9 cellular contexts compared by ENCODE assay signal in genomic region chr10:13712799-13713581, GRCh38.
DNase-seq lines count a peak whose midpoint lies in the region; ATAC-seq, FAIRE-seq and TF ChIP-seq lines count a peak whose summit lies in the region.
"Had no signal": no experiment of that assay in that cellular context is flagged by ENCODE, and none has a peak within 500 bp of the region (broad histone marks: within the 10 kb centered on the region; RNA-seq: fewer than 3 reads in every experiment).

No MANE protein-coding gene starts in this region.

- H3K27ac ChIP-seq in astrocyte (ENCODE audit: low read depth, low read length) = peak overlapping the region; percentile 91

- H3K27ac Mint-ChIP-seq in astrocyte (ENCODE audit: unreplicated experiment) = peak overlapping the region; percentile 91
- peak overlapping the region; percentile 36 for H3K27ac Mint-ChIP-seq in stimulated activated naive CD8-positive, alpha-beta T cell treated with anti-CD3 and anti-CD28 coated beads, Interleukin-15, Interleukin-2, amounts not matched to agents 100 ng/mL and 50 ng/mL, for 24 hours

- H3K4me3 Mint-ChIP-seq in astrocyte (ENCODE audit: unreplicated experiment) = no peak overlapping the region
- H3K4me3 Mint-ChIP-seq in stimulated activated naive CD8-positive, alpha-beta T cell treated with anti-CD3 and anti-CD28 coated beads, Interleukin-15, Interleukin-2, amounts not matched to agents 100 ng/mL and 50 ng/mL, for 24 hours = no peak overlapping the region

- H3K36me3 ChIP-seq in astrocyte (ENCODE audit: insufficient read depth, low read length) = no peaks in the 10 kb centered on the region

- H4K20me1 ChIP-seq in astrocyte (ENCODE audit: insufficient read depth, low read length) = no peaks in the 10 kb centered on the region

- in situ Hi-C loops in ACHN (cut with HindIII; ENCODE audit: low pct_ligation_motif_present, low pct_unique_long_range_greater_than_20kb, low sequenced_read_pairs) = no loop called here

- peaks cover 79% of the 10 kb centered on the region for H3K4me1 ChIP-seq in astrocyte (ENCODE audit: insufficient read depth, low read length)

- peak; percentile 89 for FAIRE-seq in GM12892 (lab: Jason Lieb, UNC)
- peak; percentile 98 for FAIRE-seq in astrocyte (lab: Jason Lieb, UNC)

- no peaks in the 10 kb centered on the region for H3K27me3 ChIP-seq in astrocyte (ENCODE audit: insufficient read depth, low read length)

- no peak for TF ChIP-seq CTCF in astrocyte (IDR thresholded peaks at IDR 0.05; ENCODE audit: insufficient read depth, low read depth, low read length)

- H2AFZ ChIP-seq in astrocyte (ENCODE audit: low read depth, low read length) = no peak overlapping the region

- peak overlapping the region; percentile 74 for H3K9ac ChIP-seq in astrocyte (ENCODE audit: low read length)

- peak overlapping the region; percentile 70 for H3K4me2 ChIP-seq in astrocyte (ENCODE audit: low read length)

- peak; percentile 75 for ATAC-seq in HG02588 (IDR thresholded peaks at IDR 0.05; ENCODE audit: unreplicated experiment)

- no peaks in the 10 kb centered on the region for H3K27me3 Mint-ChIP-seq in astrocyte (ENCODE audit: low read depth, unreplicated experiment)
- H3K27me3 Mint-ChIP-seq in stimulated activated naive CD8-positive, alpha-beta T cell treated with anti-CD3 and anti-CD28 coated beads, Interleukin-15, Interleukin-2, amounts not matched to agents 100 ng/mL and 50 ng/mL, for 24 hours = peaks cover 8% of the 10 kb centered on the region

- peak; percentile 94 for DNase-seq in ACHN
- DNase-seq in GM12892 (ENCODE audit: insufficient read length) = peak; percentile 52
- peak; percentile 97 for DNase-seq in MV-4-11 (lab: John Stamatoyannopoulos, UW)
- DNase-seq in astrocyte (ENCODE audit: low read depth) = peak; percentile 99
- peak; percentile 93 for DNase-seq in kidney glomerular epithelial cell (lab: John Stamatoyannopoulos, UW)
- DNase-seq in stimulated activated naive CD4-positive, alpha-beta T cell treated with Interleukin-2 at 50 U/mL for 16 hours (lab: John Stamatoyannopoulos, UW) = no peak

- peaks cover 31% of the 10 kb centered on the region for H3K79me2 ChIP-seq in astrocyte (ENCODE audit: insufficient read depth, low read length)

- peak overlapping the region; percentile 26 for H3K4me3 ChIP-seq in astrocyte (ENCODE audit: insufficient read depth, low read depth, low read length)

- peaks cover 7% of the 10 kb centered on the region for H3K36me3 Mint-ChIP-seq in astrocyte (ENCODE audit: low read depth, unreplicated experiment)
- H3K36me3 Mint-ChIP-seq in stimulated activated naive CD8-positive, alpha-beta T cell treated with anti-CD3 and anti-CD28 coated beads, Interleukin-15, Interleukin-2, amounts not matched to agents 100 ng/mL and 50 ng/mL, for 24 hours (ENCODE audit: low read depth) = no peaks in the 10 kb centered on the region
- H3K36me3 Mint-ChIP-seq: naive thymus-derived CD8-positive, alpha-beta T cell had no signal

- H3K9me3 ChIP-seq in astrocyte (ENCODE audit: insufficient read depth, low read depth, low read length) = no peaks in the 10 kb centered on the region

- peaks cover 2% of the 10 kb centered on the region for H3K9me3 Mint-ChIP-seq in astrocyte (ENCODE audit: unreplicated experiment)
- no peaks in the 10 kb centered on the region for H3K9me3 Mint-ChIP-seq in stimulated activated naive CD8-positive, alpha-beta T cell treated with anti-CD3 and anti-CD28 coated beads, Interleukin-15, Interleukin-2, amounts not matched to agents 100 ng/mL and 50 ng/mL, for 24 hours
- H3K9me3 Mint-ChIP-seq: naive thymus-derived CD8-positive, alpha-beta T cell had no signal

- peaks cover 54% of the 10 kb centered on the region for H3K4me1 Mint-ChIP-seq in astrocyte (ENCODE audit: low read depth, unreplicated experiment)
- peaks cover 22% of the 10 kb centered on the region for H3K4me1 Mint-ChIP-seq in stimulated activated naive CD8-positive, alpha-beta T cell treated with anti-CD3 and anti-CD28 coated beads, Interleukin-15, Interleukin-2, amounts not matched to agents 100 ng/mL and 50 ng/mL, for 24 hours (ENCODE audit: low read depth)

- TF ChIP-seq POLR2A in GM12892 (IDR thresholded peaks at IDR 0.05; ENCODE audit: low read depth, low read length) = peak; percentile 77
